ENCODE assay signal across 25 cellular contexts in genomic region chr7:27871086-27871485, GRCh38.
"Had no signal": no experiment of that assay in that cellular context is flagged by ENCODE, and none has a peak within 500 bp of the region (broad histone marks: within the 10 kb centered on the region; RNA-seq: fewer than 3 reads in every experiment).

No MANE protein-coding gene starts in this region.

- H3K27ac Mint-ChIP-seq: dendritic cell treated with granulocyte-macrophage colony-stimulating factor and Interleukin-4, amounts not matched to agents 40 ng/mL and 50 ng/mL, for 4 days; endodermal cell; mesothelial cell of epicardium; naive thymus-derived CD8-positive, alpha-beta T cell had no signal

- ATAC-seq: effector memory CD8-positive, alpha-beta T cell; esophagus mucosa; gastrocnemius medialis; heart right ventricle; left cardiac atrium; left lung; left ventricle myocardium superior; lower lobe of right lung; mucosa of descending colon; naive thymus-derived CD8-positive, alpha-beta T cell had no signal

- DNase-seq: cortex of kidney; effector CD8-positive, alpha-beta T cell; effector memory CD8-positive, alpha-beta T cell; endodermal cell; erythroblast; esophagus squamous epithelium; foreskin fibroblast; foreskin melanocyte; gastrocnemius medialis; glutamatergic neuron; head of caudate nucleus; heart right ventricle; hippocampal formation; left cardiac atrium; left lung; left ventricle myocardium superior; lower lobe of right lung; mesenchymal stem cell; mucosa of descending colon; naive B cell; naive thymus-derived CD8-positive, alpha-beta T cell had no signal

- H3K27me3 Mint-ChIP-seq: dendritic cell treated with granulocyte-macrophage colony-stimulating factor and Interleukin-4, amounts not matched to agents 40 ng/mL and 50 ng/mL, for 4 days; effector memory CD8-positive, alpha-beta T cell; naive B cell; naive thymus-derived CD8-positive, alpha-beta T cell had no signal

- H3K9me3 ChIP-seq: esophagus squamous epithelium, gastrocnemius medialis, heart right ventricle, left lung, lower lobe of right lung, mucosa of descending colon had no signal

- H3K4me1 Mint-ChIP-seq: endodermal cell had no signal

- H3K27ac ChIP-seq: epithelial cell of prostate, esophagus squamous epithelium, gastrocnemius medialis, heart right ventricle, left lung, lower lobe of right lung had no signal

- H3K36me3 ChIP-seq: esophagus squamous epithelium, gastrocnemius medialis, left lung, lower lobe of right lung had no signal

- H3K4me3 Mint-ChIP-seq: dendritic cell treated with granulocyte-macrophage colony-stimulating factor and Interleukin-4, amounts not matched to agents 40 ng/mL and 50 ng/mL, for 4 days; effector memory CD8-positive, alpha-beta T cell; endodermal cell; mesothelial cell of epicardium; naive thymus-derived CD8-positive, alpha-beta T cell had no signal

- H3K4me3 ChIP-seq: esophagus squamous epithelium, gastrocnemius medialis, heart right ventricle, left lung, lower lobe of right lung, mucosa of descending colon had no signal

- H3K36me3 Mint-ChIP-seq: mesothelial cell of epicardium had no signal

- H3K9me3 Mint-ChIP-seq: dendritic cell treated with granulocyte-macrophage colony-stimulating factor and Interleukin-4, amounts not matched to agents 40 ng/mL and 50 ng/mL, for 4 days; endodermal cell; mesothelial cell of epicardium; naive B cell; naive thymus-derived CD8-positive, alpha-beta T cell had no signal

- H3K27me3 ChIP-seq: esophagus squamous epithelium, gastrocnemius medialis, heart right ventricle, left lung had no signal
